In genomic region chr6:63449714-63450113, GRCh38 we compare ENCODE assay signal across 26 cellular contexts.
"Had no signal": no experiment of that assay in that cellular context is flagged by ENCODE, and none has a peak within 500 bp of the region (broad histone marks: within the 10 kb centered on the region; RNA-seq: fewer than 3 reads in every experiment).

No MANE protein-coding gene starts in this region.

- H3K4me3 Mint-ChIP-seq: naive thymus-derived CD4-positive, alpha-beta T cell; natural killer cell treated with Interleukin-12 subunit alpha and Interleukin-12 subunit beta and Interleukin-15 and Interleukin-18, amount 100 ng/mL, for 72 hours; neural crest cell; stimulated activated naive B cell treated with anti-CD40 and anti-IgM and Interleukin-4, amounts not matched to agents 10 μg/mL and 1 μg/mL and 100 μg/mL, for 72 hours; stimulated activated naive CD8-positive, alpha-beta T cell treated with anti-CD3 and anti-CD28 coated beads, Interleukin-15, Interleukin-2, amounts not matched to agents 100 ng/mL and 50 ng/mL, for 24 hours had no signal

- DNase-seq: heart right ventricle; islet precursor cell; left ventricle myocardium inferior; midbrain; mucosa of descending colon; naive thymus-derived CD4-positive, alpha-beta T cell; nucleus accumbens; psoas muscle; right lobe of liver; stimulated activated CD4-positive, alpha-beta T cell treated with anti-CD3 and anti-CD28 coated beads, Interleukin-12 subunit alpha, Interleukin-12 subunit beta, amount 100 ng/mL, for 4 hours; stimulated activated CD4-positive, alpha-beta T cell treated with anti-CD3 and anti-CD28 coated beads, Interleukin-15, amount 100 ng/mL, for 24 hours; stimulated activated CD4-positive, alpha-beta T cell treated with anti-CD3 and anti-CD28 coated beads, Interleukin-2, amount 100 ng/mL, for 24 hours; stimulated activated CD4-positive, alpha-beta T cell treated with anti-CD3 and anti-CD28 coated beads, Interleukin-4, amount 100 ng/mL, for 1 hour; stimulated activated naive B cell treated with anti-CD40 and anti-IgM and Interleukin-4, amounts not matched to agents 10 μg/mL and 1 μg/mL and 100 μg/mL, for 72 hours; substantia nigra; upper lobe of left lung had no signal

- H3K36me3 Mint-ChIP-seq: naive thymus-derived CD4-positive, alpha-beta T cell; natural killer cell treated with Interleukin-12 subunit alpha and Interleukin-12 subunit beta and Interleukin-15 and Interleukin-18, amount 100 ng/mL, for 72 hours; stimulated activated naive B cell treated with anti-CD40 and anti-IgM and Interleukin-4, amounts not matched to agents 10 μg/mL and 1 μg/mL and 100 μg/mL, for 72 hours had no signal

- H3K4me1 Mint-ChIP-seq: naive thymus-derived CD4-positive, alpha-beta T cell; neural crest cell; stimulated activated naive B cell treated with anti-CD40 and anti-IgM and Interleukin-4, amounts not matched to agents 10 μg/mL and 1 μg/mL and 100 μg/mL, for 72 hours had no signal

- H3K4me1 ChIP-seq: parathyroid adenoma, right atrium auricular region, tibial nerve, upper lobe of left lung, vagina had no signal

- H3K27me3 ChIP-seq: heart right ventricle, hepatocyte, right atrium auricular region, right lobe of liver, tibial nerve, upper lobe of left lung, vagina had no signal

- H3K36me3 ChIP-seq: heart right ventricle, left ventricle myocardium inferior, right atrium auricular region, right lobe of liver, tibial nerve, upper lobe of left lung, vagina had no signal

- ATAC-seq: heart right ventricle; mucosa of descending colon; naive thymus-derived CD4-positive, alpha-beta T cell; natural killer cell treated with Interleukin-12 subunit alpha and Interleukin-12 subunit beta and Interleukin-15 and Interleukin-18, amount 100 ng/mL, for 72 hours; psoas muscle; right lobe of liver; stimulated activated naive B cell treated with anti-CD40 and anti-IgM and Interleukin-4, amounts not matched to agents 10 μg/mL and 1 μg/mL and 100 μg/mL, for 72 hours had no signal

- H3K27ac ChIP-seq: heart right ventricle, hepatocyte, left ventricle myocardium inferior, parathyroid adenoma, psoas muscle, right atrium auricular region, skin epidermis, tibial nerve, upper lobe of left lung, vagina had no signal

- H3K27ac Mint-ChIP-seq: naive thymus-derived CD4-positive, alpha-beta T cell; natural killer cell treated with Interleukin-12 subunit alpha and Interleukin-12 subunit beta and Interleukin-15 and Interleukin-18, amount 100 ng/mL, for 72 hours; stimulated activated naive B cell treated with anti-CD40 and anti-IgM and Interleukin-4, amounts not matched to agents 10 μg/mL and 1 μg/mL and 100 μg/mL, for 72 hours; stimulated activated naive CD8-positive, alpha-beta T cell treated with anti-CD3 and anti-CD28 coated beads, Interleukin-15, Interleukin-2, amounts not matched to agents 100 ng/mL and 50 ng/mL, for 24 hours had no signal

- H3K27me3 Mint-ChIP-seq: natural killer cell treated with Interleukin-12 subunit alpha and Interleukin-12 subunit beta and Interleukin-15 and Interleukin-18, amount 100 ng/mL, for 72 hours; stimulated activated naive B cell treated with anti-CD40 and anti-IgM and Interleukin-4, amounts not matched to agents 10 μg/mL and 1 μg/mL and 100 μg/mL, for 72 hours; stimulated activated naive CD8-positive, alpha-beta T cell treated with anti-CD3 and anti-CD28 coated beads, Interleukin-15, Interleukin-2, amounts not matched to agents 100 ng/mL and 50 ng/mL, for 24 hours had no signal

- H3K9ac ChIP-seq: parathyroid adenoma had no signal

- H3K9me3 Mint-ChIP-seq: stimulated activated naive B cell treated with anti-CD40 and anti-IgM and Interleukin-4, amounts not matched to agents 10 μg/mL and 1 μg/mL and 100 μg/mL, for 72 hours; stimulated activated naive CD8-positive, alpha-beta T cell treated with anti-CD3 and anti-CD28 coated beads, Interleukin-15, Interleukin-2, amounts not matched to agents 100 ng/mL and 50 ng/mL, for 24 hours had no signal

- H3K9me3 ChIP-seq: heart right ventricle, mucosa of descending colon, psoas muscle, right atrium auricular region, right lobe of liver, upper lobe of left lung, vagina had no signal

- H3K4me3 ChIP-seq: heart right ventricle, hepatocyte, left ventricle myocardium inferior, lung, mucosa of descending colon, psoas muscle, right atrium auricular region, right lobe of liver, skin epidermis, tibial nerve, upper lobe of left lung, vagina had no signal
